19 cellular contexts compared by ENCODE assay signal in the genomic region with DNA sequence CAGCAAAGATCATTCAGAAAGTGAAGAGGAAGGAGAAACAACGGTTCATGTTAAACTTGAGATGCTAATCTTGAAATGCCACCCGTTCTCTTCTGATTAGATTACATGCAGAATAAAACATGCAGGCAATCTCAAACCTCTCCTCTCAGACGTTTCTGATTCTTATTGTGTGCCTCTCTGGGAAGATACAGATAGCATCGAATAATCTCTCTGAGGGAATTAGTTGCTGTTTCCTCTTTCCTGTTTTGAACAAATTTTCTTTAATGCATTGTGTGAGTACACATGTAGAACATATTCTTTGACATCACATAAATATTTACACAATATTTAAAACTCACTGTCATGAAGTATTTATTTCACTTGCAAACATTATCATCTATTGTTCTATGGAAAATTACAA.
DNase-seq lines count a peak whose midpoint lies in the region; ATAC-seq and TF ChIP-seq lines count a peak whose summit lies in the region.
"Had no signal": no experiment of that assay in that cellular context is flagged by ENCODE, and none has a peak within 500 bp of the region (broad histone marks: within the 10 kb centered on the region; RNA-seq: fewer than 3 reads in every experiment).

No MANE protein-coding gene starts in this region.

- peaks cover 40% of the 10 kb centered on the region for H3F3A ChIP-seq in GM23248 (ENCODE audit: insufficient read depth)

- H3K79me2 ChIP-seq in GM23248 (ENCODE audit: insufficient read depth), result peaks cover 25% of the 10 kb centered on the region

- TF ChIP-seq POLR2A in esophagus muscularis mucosa (IDR thresholded peaks at IDR 0.05; ENCODE audit: low read depth), result no peak

- H3K9me3 ChIP-seq in GM23248 (ENCODE audit: low read depth), result no peaks in the 10 kb centered on the region
- no peaks in the 10 kb centered on the region for H3K9me3 ChIP-seq in RWPE2 (ENCODE audit: severe bottlenecking)
- no peaks in the 10 kb centered on the region for H3K9me3 ChIP-seq in esophagus muscularis mucosa
- H3K9me3 ChIP-seq in subcutaneous abdominal adipose tissue (ENCODE audit: control insufficient read depth in 5 of 5, low read length in 5 of 5), result no peaks in the 10 kb centered on the region
- H3K9me3 ChIP-seq: pancreas, spleen, uterus had no signal

- H3K4me3 Mint-ChIP-seq in mesothelial cell of epicardium, result no peak overlapping the region
- H3K4me3 Mint-ChIP-seq: activated T-cell treated with anti-CD3 and anti-CD28 coated beads, Interleukin-2, amount 50 U/mL, for 24 hours; CD4-positive, alpha-beta T cell; natural killer cell treated with Interleukin-12 subunit alpha and Interleukin-12 subunit beta and Interleukin-15 and Interleukin-18, amount 100 ng/mL, for 72 hours had no signal

- H3K36me3 ChIP-seq in GM23248 (ENCODE audit: low read depth) (no peaks in the 10 kb centered on the region), RWPE2 (ENCODE audit: low read depth) (no peaks in the 10 kb centered on the region), esophagus muscularis mucosa (no peaks in the 10 kb centered on the region), subcutaneous abdominal adipose tissue (ENCODE audit: control insufficient read depth in 5 of 5, insufficient read depth in 5 of 5, low read length in 5 of 5) (no peaks in the 10 kb centered on the region)
- H3K36me3 ChIP-seq: brain microvascular endothelial cell, pancreas, spleen, uterus had no signal

- peak overlapping the region; percentile 45 for H3K4me2 ChIP-seq in GM23248 (ENCODE audit: unreplicated experiment)

- WGBS in GM23248 (ENCODE audit: low coverage in 1 of 2, low lambda C conversion rate in 2 of 2, missing lambda C conversion rate in 2 of 2), 2 experiments, result 89 to 91% methylated on average over 4 of the region's 4 CpGs
- WGBS in esophagus muscularis mucosa, result 27% methylated on average over 4 of the region's 4 CpGs

- H4K20me1 ChIP-seq in GM23248 (ENCODE audit: insufficient read depth), result no peaks in the 10 kb centered on the region

- H3K9me2 ChIP-seq in GM23248 (ENCODE audit: insufficient read depth), result no peaks in the 10 kb centered on the region

- H2AFZ ChIP-seq in GM23248, result no peak overlapping the region

- H3K9ac ChIP-seq in GM23248, result no peak overlapping the region
- no peak overlapping the region for H3K9ac ChIP-seq in subcutaneous abdominal adipose tissue (ENCODE audit: low read length in 5 of 5)

- no peaks in the 10 kb centered on the region for H3K27me3 ChIP-seq in GM23248 (replicated peaks; ENCODE audit: insufficient read depth)
- no peaks in the 10 kb centered on the region for H3K27me3 ChIP-seq in RWPE2 (ENCODE audit: insufficient read depth, poor library complexity, severe bottlenecking)
- H3K27me3 ChIP-seq in esophagus muscularis mucosa, result no peaks in the 10 kb centered on the region
- no peaks in the 10 kb centered on the region for H3K27me3 ChIP-seq in subcutaneous abdominal adipose tissue (ENCODE audit: control insufficient read depth in 5 of 5, insufficient read depth in 4 of 5, low read length in 5 of 5)
- H3K27me3 ChIP-seq: brain microvascular endothelial cell, pancreas, spleen, uterus had no signal

- H3K4me1 ChIP-seq in GM23248 (ENCODE audit: insufficient read depth) (peaks cover 64% of the 10 kb centered on the region), RWPE2 (ENCODE audit: insufficient read depth, poor library complexity, severe bottlenecking) (peaks cover 34% of the 10 kb centered on the region), esophagus muscularis mucosa (peaks cover 34 to 71% (median 63%) of the 10 kb centered on the region in 4 donors), subcutaneous abdominal adipose tissue (ENCODE audit: control insufficient read depth in 5 of 5, insufficient read depth in 5 of 5, low read length in 5 of 5) (peaks cover 9 to 53% (median 37%) of the 10 kb centered on the region in 5 donors)

- H3K9me3 Mint-ChIP-seq in mesothelial cell of epicardium, result no peaks in the 10 kb centered on the region
- H3K9me3 Mint-ChIP-seq: activated T-cell treated with anti-CD3 and anti-CD28 coated beads, Interleukin-2, amount 50 U/mL, for 24 hours; CD4-positive, alpha-beta T cell; natural killer cell treated with Interleukin-12 subunit alpha and Interleukin-12 subunit beta and Interleukin-15 and Interleukin-18, amount 100 ng/mL, for 72 hours; stimulated activated naive B cell treated with anti-CD40 and anti-IgM and Interleukin-4, amounts not matched to agents 10 μg/mL and 1 μg/mL and 100 μg/mL, for 72 hours had no signal

- no peak overlapping the region for H3K27ac Mint-ChIP-seq in mesothelial cell of epicardium
- H3K27ac Mint-ChIP-seq: activated T-cell treated with anti-CD3 and anti-CD28 coated beads, Interleukin-2, amount 50 U/mL, for 24 hours; CD4-positive, alpha-beta T cell; natural killer cell treated with Interleukin-12 subunit alpha and Interleukin-12 subunit beta and Interleukin-15 and Interleukin-18, amount 100 ng/mL, for 72 hours; stimulated activated naive B cell treated with anti-CD40 and anti-IgM and Interleukin-4, amounts not matched to agents 10 μg/mL and 1 μg/mL and 100 μg/mL, for 72 hours had no signal

- ATAC-seq in RWPE2 (ENCODE audit: low read depth) (no peak), HG03025 (IDR thresholded peaks at IDR 0.05; ENCODE audit: low FRiP score, unreplicated experiment) (no peak)
- ATAC-seq: natural killer cell treated with Interleukin-12 subunit alpha and Interleukin-12 subunit beta and Interleukin-15 and Interleukin-18, amount 100 ng/mL, for 72 hours; stimulated activated naive B cell treated with anti-CD40 and anti-IgM and Interleukin-4, amounts not matched to agents 10 μg/mL and 1 μg/mL and 100 μg/mL, for 72 hours had no signal

- H3K36me3 Mint-ChIP-seq in mesothelial cell of epicardium, result no peaks in the 10 kb centered on the region
- H3K36me3 Mint-ChIP-seq: natural killer cell treated with Interleukin-12 subunit alpha and Interleukin-12 subunit beta and Interleukin-15 and Interleukin-18, amount 100 ng/mL, for 72 hours had no signal

- peaks cover 38% of the 10 kb centered on the region for H3K4me1 Mint-ChIP-seq in mesothelial cell of epicardium

- intact Hi-C loops in esophagus muscularis mucosa (cut with DNase I), result no loop called here

- no peak for TF ChIP-seq EP300 in esophagus muscularis mucosa (IDR thresholded peaks at IDR 0.05)

- H3K4me3 ChIP-seq in GM23248 (no peak overlapping the region), RWPE2 (ENCODE audit: severe bottlenecking) (no peak overlapping the region), esophagus muscularis mucosa (no peak overlapping the region), subcutaneous abdominal adipose tissue (ENCODE audit: low read depth in 1 of 5, low read length in 5 of 5) (no peak overlapping the region)
- H3K4me3 ChIP-seq: pancreas, spleen, uterus had no signal

- H3K27me3 Mint-ChIP-seq in mesothelial cell of epicardium (ENCODE audit: low read depth), result no peaks in the 10 kb centered on the region
- H3K27me3 Mint-ChIP-seq: activated T-cell treated with anti-CD3 and anti-CD28 coated beads, Interleukin-2, amount 50 U/mL, for 24 hours; CD4-positive, alpha-beta T cell; natural killer cell treated with Interleukin-12 subunit alpha and Interleukin-12 subunit beta and Interleukin-15 and Interleukin-18, amount 100 ng/mL, for 72 hours; stimulated activated naive B cell treated with anti-CD40 and anti-IgM and Interleukin-4, amounts not matched to agents 10 μg/mL and 1 μg/mL and 100 μg/mL, for 72 hours had no signal

- in situ Hi-C loops in GM23248 (cut with MboI), result no loop called here

- peak overlapping the region; percentile 85; the same call in 1 of the 2 replicates for H3K27ac ChIP-seq in GM23248
- H3K27ac ChIP-seq in RWPE2 (ENCODE audit: poor library complexity, severe bottlenecking), result peak overlapping the region; percentile 97
- peak overlapping the region; percentile 22 to 81 (median 57) for H3K27ac ChIP-seq in esophagus muscularis mucosa (replicated peaks in 1 of 4)
- H3K27ac ChIP-seq in subcutaneous abdominal adipose tissue (ENCODE audit: low read depth, low read length), result peak overlapping the region; percentile 8
- H3K27ac ChIP-seq: brain microvascular endothelial cell, spleen had no signal

- DNase-seq in GM23248 (no peak), RWPE2 (ENCODE audit: low spot score) (no peak), esophagus muscularis mucosa (ENCODE audit: extremely low spot score) (no peak), mesothelial cell of epicardium (ENCODE audit: low spot score in 2 of 2, unreplicated experiment in 2 of 2) (no peak), NCI-H1092 (lab: John Stamatoyannopoulos, UW) (no peak)
- DNase-seq: activated T-cell treated with anti-CD3 and anti-CD28 coated beads, Interleukin-2, amount 50 U/mL, for 24 hours; CD4-positive, alpha-beta T cell; DMS 273 treated with DMSO at 0.1 percent for 48 hours; effector CD4-positive, alpha-beta T cell; SHP77 treated with DMSO at 0.1 percent for 48 hours; stimulated activated naive B cell treated with anti-CD40 and anti-IgM and Interleukin-4, amounts not matched to agents 10 μg/mL and 1 μg/mL and 100 μg/mL, for 72 hours; T-helper 1 cell had no signal

- TF ChIP-seq CTCF in RWPE2 (IDR thresholded peaks at IDR 0.05; ENCODE audit: poor library complexity, severe bottlenecking), result no peak
- no peak for TF ChIP-seq CTCF in esophagus muscularis mucosa (IDR thresholded peaks at IDR 0.05)
- no peak for TF ChIP-seq CTCF in mesothelial cell of epicardium (IDR thresholded peaks at IDR 0.05; ENCODE audit: unreplicated experiment)

Comparison
In these comparisons a context has a peak if more than half of its experiments do, and no peak if none do; other contexts are left out.
1. H3K27ac ChIP-seq: peak in every context shown above with its lines; median percentile 97 in RWPE2; 85 in GM23248; 57 in esophagus muscularis mucosa; 8 in subcutaneous abdominal adipose tissue.